ENCODE assay signal across 8 cellular contexts in genomic region chr15:44663410-44664272, GRCh38. TPM values are rescaled to one million over a fixed set of nuclear protein-coding genes. Genes with fewer than 3 reads are reported as not detected.
DNase-seq lines count a peak whose midpoint lies in the region; ATAC-seq and TF ChIP-seq lines count a peak whose summit lies in the region.

TSS of gene SPG11 (minus strand) at chr15:44663662. CDS start at chr15:44663647, 15 bp downstream.

- no peaks in the 10 kb centered on the region for H3K27me3 ChIP-seq in liver (ENCODE audit: control insufficient read depth in 4 of 4, insufficient read depth in 4 of 4, low read length in 3 of 4)

- TF ChIP-seq CTCF in liver (IDR thresholded peaks at IDR 0.05; ENCODE audit: low read depth, low read length, missing input control) = peak; percentile 98

- peak within 1 kb of the TSS; percentile 81 to 99 (median 91) for H3K4me3 ChIP-seq in liver (ENCODE audit: low read depth in 1 of 3, low read length in 3 of 3)

- H3K9ac ChIP-seq in liver (ENCODE audit: low read depth in 1 of 2, low read length in 2 of 2) = peak within 1 kb of the TSS; percentile 81 to 99

- H3K9me3 ChIP-seq in liver (ENCODE audit: control insufficient read depth in 4 of 4, low read length in 3 of 4) = no peaks in the 10 kb centered on the region

- H3K27ac ChIP-seq in liver (ENCODE audit: low read depth in 1 of 2, low read length in 2 of 2) = peak within 1 kb of the TSS; percentile 97 to 98

- WGBS in liver = 9% methylated on average over 53 of the region's 53 CpGs

- peak; percentile 99 for DNase-seq in CD1c-positive myeloid dendritic cell (ENCODE audit: extremely low spot score)
- DNase-seq in NCI-H774 (lab: John Stamatoyannopoulos, UW) = peak; percentile 97
- DNase-seq in activated CD4-positive, alpha-beta T cell treated with anti-CD3 and anti-CD28 coated beads, Interleukin-2, amount 50 U/mL, for 48 hours = peak; percentile 98 to 99
- peak; percentile 94 to 97 for DNase-seq in dermis microvascular lymphatic vessel endothelial cell (ENCODE audit: low read depth in 2 of 2)
- peak; percentile 92 to 96 for DNase-seq in stimulated activated CD4-positive, alpha-beta T cell treated with anti-CD3 and anti-CD28 coated beads, Interleukin-4, amount 100 ng/mL, for 4 hours

- peak; percentile 99 for TF ChIP-seq RAD21 in liver (IDR thresholded peaks at IDR 0.05)

- peaks cover 0 to 8% (median 5%) of the 10 kb centered on the region in 4 donors for H3K4me1 ChIP-seq in liver (ENCODE audit: control insufficient read depth in 4 of 4, insufficient read depth in 4 of 4, low read length in 3 of 4)

- ATAC-seq in GM19372 (IDR thresholded peaks at IDR 0.05; ENCODE audit: low read depth, unreplicated experiment) = peak; percentile 75
- ATAC-seq in HG03565 (IDR thresholded peaks at IDR 0.05; ENCODE audit: unreplicated experiment) = peak; percentile 57

- peaks cover 3 to 9% (median 6%) of the 10 kb centered on the region in 4 donors for H3K36me3 ChIP-seq in liver (ENCODE audit: control insufficient read depth in 4 of 4, insufficient read depth in 3 of 4, low read depth in 1 of 4, low read length in 3 of 4)

TF ChIP-seq in liver, 16 proteins besides CTCF, POLR2A, EP300 and RAD21:
- TF ChIP-seq TAF1 (conservative IDR thresholded peaks at IDR 0.05) (peak; percentile 61), GABPA (IDR thresholded peaks at IDR 0.05 in 1 of 2, conservative IDR thresholded peaks at IDR 0.05 in 1 of 2) (peak; percentile 78 to 93), HNF4G (IDR thresholded peaks at IDR 0.05) (no peak), RXRA (IDR thresholded peaks at IDR 0.05) (peak; percentile 63 to 69), ATF3 (IDR thresholded peaks at IDR 0.05) (no peak), JUND (IDR thresholded peaks at IDR 0.05) (peak in 1 of 2 donors; percentile 48), ZBTB33 (IDR thresholded peaks at IDR 0.05) (peak; percentile 80), HNF4A (conservative IDR thresholded peaks at IDR 0.05) (peak; percentile 4 to 21), NR2F2 (IDR thresholded peaks at IDR 0.05) (peak; percentile 21), REST (IDR thresholded peaks at IDR 0.05) (peak; percentile 61), YY1 (IDR thresholded peaks at IDR 0.05) (peak; percentile 98), FOXA2 (IDR thresholded peaks at IDR 0.05) (no peak), EGR1 (IDR thresholded peaks at IDR 0.05; ENCODE audit: low read depth in 2 of 2) (no peak), SP1 (IDR thresholded peaks at IDR 0.05) (peak; percentile 52), FOXA1 (IDR thresholded peaks at IDR 0.05) (no peak), MAX (IDR thresholded peaks at IDR 0.05) (peak; percentile 84)

RNA-seq across cellular contexts. Expression of gene SPG11, which starts in this region (rescaled TPM):
- total RNA-seq in dermis microvascular lymphatic vessel endothelial cell = 30.2 and 35.9 TPM in 2 replicates
- 10 to 100 TPM; 40.0 to 65.3 TPM for total RNA-seq in liver
- polyA plus RNA-seq in liver = 10 to 100 TPM; 17.3 to 22.6 TPM

Comparison
In these comparisons a context has a peak if more than half of its experiments do, and no peak if none do; other contexts are left out.
1. Peak in every context shown above with its lines: DNase-seq, ATAC-seq, H3K4me3 ChIP-seq and H3K27ac ChIP-seq.